In genomic region chr11:85647604-85648299, GRCh38 we compare ENCODE assay signal across 8 cellular contexts. TPM values are rescaled to one million over a fixed set of nuclear protein-coding genes. Genes with fewer than 3 reads are reported as not detected.
A peak's percentile ranks its signal among the peaks of the same experiment; 100 is the strongest.
DNase-seq lines count a peak whose midpoint lies in the region; ATAC-seq, FAIRE-seq and TF ChIP-seq lines count a peak whose summit lies in the region.

TSS of gene TMEM126A (plus strand) at chr11:85647967. CDS start at chr11:85650256, 2,289 bp downstream.

- peaks cover 16 to 39% of the 10 kb centered on the region in 2 experiments for H3K79me1 ChIP-seq in IMR-90 (ENCODE audit: low read depth in 1 of 2, low read length in 2 of 2)

- peak within 1 kb of the TSS; percentile 73 for H2BK5ac ChIP-seq in IMR-90 (ENCODE audit: low read depth, low read length, poor library complexity, severe bottlenecking)

- intact Hi-C loops in IMR-90 (cut with micrococcal nuclease) = no loop called here
- intact Hi-C loops in OCI-LY7 (cut with micrococcal nuclease; ENCODE audit: unreplicated experiment) = loop anchor here (1.0 to 5.0 kb wide), 3 partner anchors 16 to 420 kb away; partner anchors contain the start of gene PICALM
- intact Hi-C loops in endothelial cell of umbilical vein (cut with micrococcal nuclease) = loop anchor here (1.0 to 2.0 kb wide), 2 partner anchors 17 to 19 kb away; partner anchors contain the start of genes CREBZF and TMEM126B

- H2AFZ ChIP-seq in IMR-90 (replicated peaks; ENCODE audit: low read length, poor library complexity) (peak within 1 kb of the TSS; percentile 94), OCI-LY7 (ENCODE audit: low read length) (peak within 1 kb of the TSS; percentile 86), endothelial cell of umbilical vein (ENCODE audit: low read depth, low read length) (peak within 1 kb of the TSS; percentile 92)

- peak within 1 kb of the TSS; percentile 52; the same call in 1 of the 2 replicates for H3K18ac ChIP-seq in IMR-90 (ENCODE audit: low read depth, low read length)

- H3K4me3 Mint-ChIP-seq in mesothelial cell of epicardium = peak within 1 kb of the TSS; percentile 94

- TF ChIP-seq CTCF in IMR-90 (conservative IDR thresholded peaks at IDR 0.05; ENCODE audit: low read depth, low read length) (no peak), OCI-LY7 (conservative IDR thresholded peaks at IDR 0.05; ENCODE audit: low read length) (no peak), endothelial cell of umbilical vein (IDR thresholded peaks at IDR 0.05; ENCODE audit: extremely low read depth in 1 of 2, insufficient read depth in 1 of 2, low read depth in 1 of 2, low read length in 2 of 2) (no peak), mesothelial cell of epicardium (IDR thresholded peaks at IDR 0.05; ENCODE audit: unreplicated experiment) (no peak)

- H3K4me2 ChIP-seq in IMR-90 (ENCODE audit: low read depth, low read length) (peak within 1 kb of the TSS; percentile 84), OCI-LY7 (ENCODE audit: low read length) (peak within 1 kb of the TSS; percentile 82), endothelial cell of umbilical vein (ENCODE audit: insufficient read depth, low read length) (peak within 1 kb of the TSS; percentile 88)

- POLR2A ChIA-PET in IMR-90 (lab: Charles Lee; ENCODE audit: unreplicated experiment) = interaction anchor here (0.8 kb wide), 1 partner anchor 8 kb away, joined by 3 read pairs; no protein-coding TSS in a partner anchor
- POLR2A ChIA-PET in OCI-LY7 (lab: Charles Lee) = interaction anchor here (0.7 to 7.4 kb wide), 13 partner anchors 11 to 653 kb away, joined by 3 to 94 read pairs (median 4); partner anchors contain the start of genes CREBZF, DLG2 and TMEM126B
- POLR2A ChIA-PET in endothelial cell of umbilical vein (lab: Charles Lee) = interaction anchor here (0.6 to 1.7 kb wide), 5 partner anchors 10 to 342 kb away, joined by 3 to 9 read pairs (median 5); partner anchors contain the start of genes CREBZF and TMEM126B

- peaks cover 3% of the 10 kb centered on the region for H3K36me3 Mint-ChIP-seq in mesothelial cell of epicardium

- peak within 1 kb of the TSS; percentile 86; the same call in 1 of the 2 replicates for H3K23ac ChIP-seq in IMR-90 (ENCODE audit: low read depth, low read length)

- H3K36me3 ChIP-seq in IMR-90 (ENCODE audit: control insufficient read depth, insufficient read depth, low read length) (peaks cover 2% of the 10 kb centered on the region), OCI-LY7 (ENCODE audit: insufficient read depth, low read length) (peaks cover 19% of the 10 kb centered on the region; the same call in 1 of the 2 replicates), endothelial cell of umbilical vein (ENCODE audit: control insufficient read depth in 2 of 2, extremely low read depth in 1 of 2, insufficient read depth in 2 of 2, low read length in 2 of 2) (no peaks in the 10 kb centered on the region)

- no peaks in the 10 kb centered on the region for H3K9me1 ChIP-seq in IMR-90 (ENCODE audit: insufficient read depth, low read length)
- H3K9me1 ChIP-seq in endothelial cell of umbilical vein (replicated peaks; ENCODE audit: control insufficient read depth, extremely low read depth, insufficient read depth, low read length) = no peaks in the 10 kb centered on the region

- no peak within 1 kb of the TSS for H2BK20ac ChIP-seq in IMR-90 (ENCODE audit: low read depth, low read length)

- H4K8ac ChIP-seq in IMR-90 (ENCODE audit: low read depth in 2 of 2, low read length in 2 of 2) = peak within 1 kb of the TSS; percentile 98

- TF ChIP-seq RAD21 in IMR-90 (IDR thresholded peaks at IDR 0.05; ENCODE audit: low read length) = no peak

- H4K5ac ChIP-seq in IMR-90 (ENCODE audit: low read depth, low read length) = peak within 1 kb of the TSS; percentile 93

- WGBS in IMR-90 (ENCODE audit: extremely low coverage in 2 of 2, insufficient read length in 1 of 2), 2 experiments = 0% methylated on average over 1 of the region's 33 CpGs; no CpG with 5 or more reads in 1 of the 2 experiments

- peak within 1 kb of the TSS; percentile 83 for H3K4ac ChIP-seq in IMR-90 (ENCODE audit: low read depth, low read length)

- FAIRE-seq in endothelial cell of umbilical vein (lab: Jason Lieb, UNC) = peak; percentile 72

- H3K27ac Mint-ChIP-seq in mesothelial cell of epicardium = peak within 1 kb of the TSS; percentile 99

- peaks cover 13% of the 10 kb centered on the region for H3K27me3 Mint-ChIP-seq in mesothelial cell of epicardium (ENCODE audit: low read depth)

- H3K9ac ChIP-seq in IMR-90 (ENCODE audit: low read depth, low read length) (peak within 1 kb of the TSS; percentile 87), endothelial cell of umbilical vein (replicated peaks; ENCODE audit: extremely low read depth, insufficient read depth, low read length) (peak within 1 kb of the TSS; percentile 92)

- H3K27me3 ChIP-seq in IMR-90 (ENCODE audit: control insufficient read depth, insufficient read depth, low read length) (no peaks in the 10 kb centered on the region), endothelial cell of umbilical vein (ENCODE audit: control insufficient read depth in 2 of 2, insufficient read depth in 2 of 2, low read length in 2 of 2) (peaks cover 7 to 20% of the 10 kb centered on the region in 2 experiments)

- H3K79me2 ChIP-seq in OCI-LY7 (ENCODE audit: insufficient read depth, low read depth, low read length) (peaks cover 30% of the 10 kb centered on the region; the same call in 1 of the 2 replicates), endothelial cell of umbilical vein (ENCODE audit: control insufficient read depth, insufficient read depth, low read length) (peaks cover 20% of the 10 kb centered on the region)

- BruUV-seq in IMR-90 (replicated peaks; lab: Mats Ljungman, UMichigan) = no TSS peak
- no TSS peak for BruUV-seq in OCI-LY7 (replicated peaks; lab: Mats Ljungman, UMichigan)
- BruUV-seq in endothelial cell of umbilical vein (replicated peaks; lab: Mats Ljungman, UMichigan) = no TSS peak

- H3K9me3 Mint-ChIP-seq in mesothelial cell of epicardium = no peaks in the 10 kb centered on the region

- dilution Hi-C loops in IMR-90 (cut with HindIII; ENCODE audit: low sequenced_read_pairs, unreplicated experiment) = no loop called here
- dilution Hi-C loops in endothelial cell of umbilical vein (cut with MboI; ENCODE audit: extremely low pct_ligation_motif_present, low sequenced_read_pairs) = no loop called here

- peak within 1 kb of the TSS; percentile 44 for H2AK5ac ChIP-seq in IMR-90 (ENCODE audit: low read depth, low read length)

- H4K20me1 ChIP-seq in IMR-90 (ENCODE audit: insufficient read depth, low read length) = no peaks in the 10 kb centered on the region
- no peaks in the 10 kb centered on the region for H4K20me1 ChIP-seq in OCI-LY7 (ENCODE audit: insufficient read depth, low read length)
- H4K20me1 ChIP-seq in endothelial cell of umbilical vein (replicated peaks; ENCODE audit: control insufficient read depth, extremely low read depth, insufficient read depth, low read length) = no peaks in the 10 kb centered on the region

- H3K27ac ChIP-seq in IMR-90 (ENCODE audit: insufficient read depth, low read length) (peak within 1 kb of the TSS; percentile 75), OCI-LY7 (ENCODE audit: low read depth, low read length, poor library complexity, severe bottlenecking) (peak within 1 kb of the TSS; percentile 72), endothelial cell of umbilical vein (ENCODE audit: insufficient read depth, low read depth, low read length) (peak within 1 kb of the TSS; percentile 63)

- CTCF ChIA-PET in IMR-90 (lab: Yijun Ruan, JAX) (interaction anchor here (0.7 kb wide), 1 partner anchor 14 kb away, joined by 3 read pairs; no protein-coding TSS in a partner anchor), OCI-LY7 (lab: Charles Lee; ENCODE audit: unreplicated experiment) (interaction anchor here (0.6 to 1.6 kb wide), 6 partner anchors 8 to 20 kb away, joined by 3 to 5 read pairs (median 4); partner anchors contain the start of genes DLG2 and TMEM126B), endothelial cell of umbilical vein (lab: Charles Lee) (interaction anchor here (0.9 to 2.0 kb wide), 8 partner anchors 10 to 207 kb away, joined by 3 to 8 read pairs (median 4); partner anchors contain the start of genes CCDC83, CREBZF, DLG2 and TMEM126B)

- peak within 1 kb of the TSS; percentile 88 for H3K56ac ChIP-seq in IMR-90 (ENCODE audit: extremely low read depth, insufficient read depth, low read length)

- peaks cover 37% of the 10 kb centered on the region for H3K4me1 Mint-ChIP-seq in mesothelial cell of epicardium

- peak within 1 kb of the TSS; percentile 6; the same call in 1 of the 3 replicates for H2BK15ac ChIP-seq in IMR-90 (ENCODE audit: low read depth, low read length)

- H3K4me1 ChIP-seq in IMR-90 (ENCODE audit: control insufficient read depth, insufficient read depth, low read length) (no peaks in the 10 kb centered on the region), OCI-LY7 (ENCODE audit: insufficient read depth, low read length, poor library complexity, severe bottlenecking) (peaks cover 33% of the 10 kb centered on the region), endothelial cell of umbilical vein (ENCODE audit: control insufficient read depth, extremely low read depth, insufficient read depth, low read length) (peaks cover 11% of the 10 kb centered on the region)

- peak within 1 kb of the TSS; percentile 91 for H3K14ac ChIP-seq in IMR-90 (replicated peaks; ENCODE audit: low read depth, low read length)

- peak within 1 kb of the TSS; percentile 77 for H4K91ac ChIP-seq in IMR-90 (ENCODE audit: insufficient read depth, low read depth, low read length)

- H2BK120ac ChIP-seq in IMR-90 (ENCODE audit: low read depth, low read length) = peak within 1 kb of the TSS; percentile 64

- DNase-seq in DMS 273 (lab: John Stamatoyannopoulos, UW; ENCODE audit: unreplicated experiment) (peak; percentile 94), IMR-90 (peak; percentile 75), OCI-LY7 (ENCODE audit: low spot score) (peak; percentile 91), activated T-cell treated with anti-CD3 and anti-CD28 coated beads for 24 hours (ENCODE audit: low read depth) (peak; percentile 87), endothelial cell of umbilical vein (ENCODE audit: low read depth, low spot score) (peak; percentile 87), mesothelial cell of epicardium (ENCODE audit: low spot score in 2 of 2, unreplicated experiment in 2 of 2) (peak; percentile 54 to 88)
- peak; percentile 79 to 84 for DNase-seq in stimulated activated CD8-positive, alpha-beta memory T cell treated with anti-CD3 and anti-CD28 coated beads, Interleukin-15, amount 100 ng/mL, for 4 hours (ENCODE audit: low read depth in 2 of 2)

- H3K9me3 ChIP-seq in IMR-90 (ENCODE audit: control insufficient read depth, insufficient read depth, low read length) (no peaks in the 10 kb centered on the region), OCI-LY7 (ENCODE audit: low read length) (no peaks in the 10 kb centered on the region; the same call in 1 of the 2 replicates), endothelial cell of umbilical vein (replicated peaks; ENCODE audit: control insufficient read depth, insufficient read depth, low read length) (no peaks in the 10 kb centered on the region)

- H2AK9ac ChIP-seq in IMR-90 (replicated peaks; ENCODE audit: low read depth, low read length, poor library complexity) = no peak within 1 kb of the TSS

- TF ChIP-seq POLR2A in IMR-90 (IDR thresholded peaks at IDR 0.05; ENCODE audit: low read depth, low read length) (peak; percentile 79; the same call in 1 of the 2 replicates), endothelial cell of umbilical vein (IDR thresholded peaks at IDR 0.05; ENCODE audit: low read depth, low read length) (peak; percentile 93)

- ATAC-seq in GM21529 (IDR thresholded peaks at IDR 0.05; ENCODE audit: unreplicated experiment) = peak; percentile 99
- ATAC-seq in IMR-90 (ENCODE audit: low read depth) = peak; percentile 99

- in situ Hi-C loops in IMR-90 (cut with MboI; ENCODE audit: low sequenced_read_pairs) = no loop called here

- H3K4me3 ChIP-seq in IMR-90 (ENCODE audit: insufficient read depth, low read depth, low read length) (peak within 1 kb of the TSS; percentile 89), OCI-LY7 (ENCODE audit: low read depth, low read length, poor library complexity, severe bottlenecking) (peak within 1 kb of the TSS; percentile 74), endothelial cell of umbilical vein (replicated peaks in 1 of 3; ENCODE audit: insufficient read depth in 1 of 3, low read depth in 1 of 3, low read length in 3 of 3) (peak within 1 kb of the TSS; percentile 68 to 96 (median 79))

- H3K9me2 ChIP-seq in OCI-LY7 (ENCODE audit: insufficient read depth, low read length) = no peaks in the 10 kb centered on the region

RNA-seq across cellular contexts. Expression of gene TMEM126A, which starts in this region (rescaled TPM):
- total RNA-seq in IMR-90 (2012; rRNA removed) (60.4 and 87.2 TPM in 2 replicates), OCI-LY7 (2022) (25.6 and 25.7 TPM in 2 replicates), endothelial cell of umbilical vein (35.3 and 40.8 TPM in 2 replicates), mesothelial cell of epicardium (21.0 to 21.4 TPM (median 21.2 TPM) in 3 replicates)
- polyA plus RNA-seq in IMR-90 (2012; rRNA removed) (34.9 and 37.3 TPM in 2 replicates), endothelial cell of umbilical vein (45.6 and 45.8 TPM in 2 replicates)
- polyA plus RNA-seq in IMR-90 (2012; cell fraction: cytosol; rRNA removed) = 6.9 and 13.7 TPM in 2 replicates
- 1.3 and 17.8 TPM in 2 replicates for polyA plus RNA-seq in IMR-90 (2012; cell fraction: nucleus; rRNA removed; ENCODE audit: low replicate concordance)
- 16.8 and 16.9 TPM in 2 replicates for total RNA-seq in OCI-LY7 (2014; rRNA removed; shearing (Covaris generic))
- 48.3 and 54.5 TPM in 2 replicates for polyA plus RNA-seq in endothelial cell of umbilical vein (2011; cell fraction: cytosol; rRNA removed)
- polyA plus RNA-seq in endothelial cell of umbilical vein (2011; cell fraction: nucleus; rRNA removed) = 16.3 and 20.2 TPM in 2 replicates
- 45.8 and 66.1 TPM in 2 replicates for polyA plus RNA-seq in endothelial cell of umbilical vein (2012)
- polyA minus RNA-seq in endothelial cell of umbilical vein = 20.0 and 24.2 TPM in 2 replicates
- 3.4 TPM for polyA minus RNA-seq in endothelial cell of umbilical vein (2011; cell fraction: cytosol; rRNA and poly(A)+ RNA removed)
- 4.0 and 8.2 TPM in 2 replicates for polyA minus RNA-seq in endothelial cell of umbilical vein (2011; cell fraction: nucleus; rRNA and poly(A)+ RNA removed)

Comparison
In these comparisons a context has a peak if more than half of its experiments do, and no peak if none do; other contexts are left out.
1. Peak in every context shown above with its lines: DNase-seq, ATAC-seq, H3K4me3 ChIP-seq and H3K27ac ChIP-seq.